24 cellular contexts compared by ENCODE assay signal in genomic region chr3:161252143-161252542, GRCh38.
"Had no signal": no experiment of that assay in that cellular context is flagged by ENCODE, and none has a peak within 500 bp of the region (broad histone marks: within the 10 kb centered on the region; RNA-seq: fewer than 3 reads in every experiment).

No MANE protein-coding gene starts in this region.

- H3K9me3 Mint-ChIP-seq: immature natural killer cell; memory B cell; naive thymus-derived CD4-positive, alpha-beta T cell; natural killer cell treated with Interleukin-12 subunit alpha and Interleukin-12 subunit beta and Interleukin-15 and Interleukin-18, amount 100 ng/mL, for 72 hours; stimulated activated effector memory CD8-positive, alpha-beta T cell treated with anti-CD3 and anti-CD28 coated beads, Interleukin-12 subunit alpha, Interleukin-12 subunit beta, amount 100 ng/mL, for 72 hours; stimulated activated naive CD8-positive, alpha-beta T cell treated with anti-CD3 and anti-CD28 coated beads, Interleukin-15, Interleukin-2, amounts not matched to agents 100 ng/mL and 50 ng/mL, for 24 hours had no signal

- H3K9me3 ChIP-seq: left ventricle myocardium inferior, mucosa of descending colon, ovary, sigmoid colon, spleen, suprapubic skin, thoracic aorta, tibial artery, upper lobe of right lung had no signal

- H3K27me3 Mint-ChIP-seq: memory B cell; naive thymus-derived CD4-positive, alpha-beta T cell; natural killer cell treated with Interleukin-12 subunit alpha and Interleukin-12 subunit beta and Interleukin-15 and Interleukin-18, amount 100 ng/mL, for 72 hours; progenitor cell of endocrine pancreas; stimulated activated naive CD8-positive, alpha-beta T cell treated with anti-CD3 and anti-CD28 coated beads, Interleukin-15, Interleukin-2, amounts not matched to agents 100 ng/mL and 50 ng/mL, for 24 hours had no signal

- ATAC-seq: mucosa of descending colon; naive thymus-derived CD4-positive, alpha-beta T cell; natural killer cell treated with Interleukin-12 subunit alpha and Interleukin-12 subunit beta and Interleukin-15 and Interleukin-18, amount 100 ng/mL, for 72 hours; right cardiac atrium; stimulated activated effector memory CD8-positive, alpha-beta T cell treated with anti-CD3 and anti-CD28 coated beads, Interleukin-12 subunit alpha, Interleukin-12 subunit beta, amount 100 ng/mL, for 72 hours; upper lobe of right lung had no signal

- DNase-seq: hypothalamus; immature natural killer cell; left ventricle myocardium inferior; midbrain; mucosa of descending colon; naive thymus-derived CD4-positive, alpha-beta T cell; ovary; right cardiac atrium; sigmoid colon; small intestine; spleen; stimulated activated CD4-positive, alpha-beta T cell treated with anti-CD3 and anti-CD28 coated beads, Interleukin-4, amount 100 ng/mL, for 24 hours; stimulated activated naive CD4-positive, alpha-beta T cell; tibial artery; trophoblast cell; upper lobe of right lung had no signal

- H3K4me1 ChIP-seq: sigmoid colon, spleen, suprapubic skin, upper lobe of right lung had no signal

- H3K27me3 ChIP-seq: ovary, sigmoid colon, spleen, suprapubic skin, tibial artery, upper lobe of right lung had no signal

- H3K4me3 Mint-ChIP-seq: immature natural killer cell; memory B cell; naive thymus-derived CD4-positive, alpha-beta T cell; natural killer cell treated with Interleukin-12 subunit alpha and Interleukin-12 subunit beta and Interleukin-15 and Interleukin-18, amount 100 ng/mL, for 72 hours; stimulated activated effector memory CD8-positive, alpha-beta T cell treated with anti-CD3 and anti-CD28 coated beads, Interleukin-12 subunit alpha, Interleukin-12 subunit beta, amount 100 ng/mL, for 72 hours; stimulated activated naive CD8-positive, alpha-beta T cell treated with anti-CD3 and anti-CD28 coated beads, Interleukin-15, Interleukin-2, amounts not matched to agents 100 ng/mL and 50 ng/mL, for 24 hours had no signal

- H3K4me1 Mint-ChIP-seq: memory B cell had no signal

- H3K36me3 ChIP-seq: ovary had no signal

- H3K27ac ChIP-seq: left ventricle myocardium inferior, ovary, sigmoid colon, spleen, suprapubic skin, thoracic aorta, upper lobe of right lung had no signal

- H3K27ac Mint-ChIP-seq: memory B cell; naive thymus-derived CD4-positive, alpha-beta T cell; natural killer cell treated with Interleukin-12 subunit alpha and Interleukin-12 subunit beta and Interleukin-15 and Interleukin-18, amount 100 ng/mL, for 72 hours; progenitor cell of endocrine pancreas; stimulated activated effector memory CD8-positive, alpha-beta T cell treated with anti-CD3 and anti-CD28 coated beads, Interleukin-12 subunit alpha, Interleukin-12 subunit beta, amount 100 ng/mL, for 72 hours; stimulated activated naive CD8-positive, alpha-beta T cell treated with anti-CD3 and anti-CD28 coated beads, Interleukin-15, Interleukin-2, amounts not matched to agents 100 ng/mL and 50 ng/mL, for 24 hours had no signal

- H3K4me3 ChIP-seq: left ventricle myocardium inferior, lung, mucosa of descending colon, ovary, sigmoid colon, spleen, suprapubic skin, thoracic aorta, tibial artery, upper lobe of right lung had no signal

- H3K36me3 Mint-ChIP-seq: stimulated activated effector memory CD8-positive, alpha-beta T cell treated with anti-CD3 and anti-CD28 coated beads, Interleukin-12 subunit alpha, Interleukin-12 subunit beta, amount 100 ng/mL, for 72 hours had no signal
